Comparison of ENCODE assay signal across 21 cellular contexts in the genomic region with DNA sequence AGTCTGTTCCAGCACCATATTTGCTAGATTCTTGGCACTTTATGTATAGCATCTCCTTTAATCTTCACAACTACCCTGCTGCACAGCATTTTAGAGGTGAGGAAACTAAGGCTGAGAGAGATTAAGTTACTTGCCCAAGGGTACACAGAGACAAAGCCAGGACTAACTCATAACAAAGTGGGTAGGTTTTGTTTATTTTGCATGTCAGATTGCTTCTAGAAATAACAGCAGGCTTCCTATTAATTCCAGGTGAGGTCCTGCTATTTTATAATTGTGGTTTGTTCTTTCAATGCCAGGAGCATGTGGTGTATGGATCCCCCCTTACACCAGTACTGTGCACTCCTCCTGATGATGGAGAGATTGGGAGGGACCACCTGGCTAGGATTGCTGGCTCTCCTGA. TPM values are rescaled to one million over a fixed set of nuclear protein-coding genes. Genes with fewer than 3 reads are reported as not detected.
DNase-seq lines count a peak whose midpoint lies in the region; ATAC-seq, FAIRE-seq and TF ChIP-seq lines count a peak whose summit lies in the region.
"Had no signal": no experiment of that assay in that cellular context is flagged by ENCODE, and none has a peak within 500 bp of the region (broad histone marks: within the 10 kb centered on the region; RNA-seq: fewer than 3 reads in every experiment).

No MANE protein-coding gene starts in this region.

- peaks cover 14% of the 10 kb centered on the region for H3K4me1 Mint-ChIP-seq in mesothelial cell of epicardium

- H3K9me3 ChIP-seq in Karpas-422 (ENCODE audit: low read length), result no peaks in the 10 kb centered on the region
- H3K9me3 ChIP-seq in GM12878 (replicated peaks; ENCODE audit: control insufficient read depth, insufficient read depth, low read length), result no peaks in the 10 kb centered on the region
- H3K9me3 ChIP-seq: MG63, SK-N-SH had no signal

- H3K36me3 ChIP-seq in Karpas-422 (ENCODE audit: insufficient read depth, low read length) (0 out of 2 replicates have a peak, but pooled peaks cover 9% of the 10 kb centered on the region), GM12878 (ENCODE audit: control insufficient read depth in 2 of 2, insufficient read depth in 2 of 2, low read length in 1 of 2) (peaks cover 0 to 4% of the 10 kb centered on the region in 2 experiments; a peak in 1 of 4 replicates)
- H3K36me3 ChIP-seq: MG63 had no signal

- FAIRE-seq in GM12878 (lab: Jason Lieb, UNC), result peak; percentile 7
- FAIRE-seq in frontal cortex (lab: Jason Lieb, UNC), result no peak
- FAIRE-seq: GM12892, HTR-8/SVneo had no signal

- no TSS peak for BruUV-seq in GM12878 (replicated peaks; lab: Mats Ljungman, UMichigan)

- H4K20me1 ChIP-seq in Karpas-422 (ENCODE audit: insufficient read depth, low read depth, low read length) (no peaks in the 10 kb centered on the region), GM12878 (ENCODE audit: control insufficient read depth, insufficient read depth) (no peaks in the 10 kb centered on the region)

- RAD21 ChIA-PET in GM12878 (lab: Charles Lee; ENCODE audit: unreplicated experiment), result interaction anchor here (1.4 to 6.4 kb wide), 2 partner anchors 28 to 66 kb away, joined by 4 to 103 read pairs; a partner anchor contains a TSS

- CTCF ChIA-PET in GM12878 (lab: Yijun Ruan, JAX), result interaction anchor here (1.3 to 1.8 kb wide), 2 partner anchors 69 to 81 kb away, joined by 4 to 5 read pairs; no protein-coding TSS in a partner anchor

- peaks cover 31% of the 10 kb centered on the region for H3K9me3 Mint-ChIP-seq in mesothelial cell of epicardium
- H3K9me3 Mint-ChIP-seq: CD4-positive, CD25-positive, alpha-beta regulatory T cell had no signal

- TF ChIP-seq POLR2A in GM12878 (IDR thresholded peaks at IDR 0.05; ENCODE audit: low read depth, low read length), result no peak

- TF ChIP-seq EP300 in GM12878 (IDR thresholded peaks at IDR 0.05; ENCODE audit: borderline replicate concordance in 1 of 2, control insufficient read depth in 1 of 2, low read depth in 2 of 2, low read length in 2 of 2), result no peak

- H3K27me3 Mint-ChIP-seq in mesothelial cell of epicardium (ENCODE audit: low read depth), result no peaks in the 10 kb centered on the region
- H3K27me3 Mint-ChIP-seq: CD4-positive, CD25-positive, alpha-beta regulatory T cell had no signal

- TF ChIP-seq RAD21 in GM12878 (IDR thresholded peaks at IDR 0.05; ENCODE audit: insufficient read depth, low read depth, low read length), result no peak

- H3K9ac ChIP-seq in Karpas-422 (ENCODE audit: low read length), result peak overlapping the region; percentile 63
- no peak overlapping the region for H3K9ac ChIP-seq in GM12878 (ENCODE audit: control insufficient read depth, insufficient read depth, low read length)
- H3K9ac ChIP-seq: SK-N-SH had no signal

- TF ChIP-seq CTCF in C4-2B (conservative IDR thresholded peaks at IDR 0.05), result no peak
- no peak for TF ChIP-seq CTCF in GM12878 (IDR thresholded peaks at IDR 0.05 in 2 of 3, conservative IDR thresholded peaks at IDR 0.05 in 1 of 3; ENCODE audit: control insufficient read depth in 2 of 3, extremely low read depth in 1 of 3, insufficient read depth in 1 of 3, low read depth in 3 of 3, low read length in 3 of 3)
- TF ChIP-seq CTCF in mesothelial cell of epicardium (IDR thresholded peaks at IDR 0.05; ENCODE audit: unreplicated experiment), result no peak

- H3K4me2 ChIP-seq in Karpas-422 (ENCODE audit: low read depth, low read length, poor library complexity, severe bottlenecking), result peak overlapping the region; percentile 79
- H3K4me2 ChIP-seq in GM12878 (ENCODE audit: control insufficient read depth, insufficient read depth), result no peak overlapping the region

- peaks cover 5% of the 10 kb centered on the region for H3K36me3 Mint-ChIP-seq in mesothelial cell of epicardium

- POLR2A ChIA-PET in GM12878 (lab: Charles Lee), result interaction anchor here (4.7 to 4.9 kb wide), 2 partner anchors 20 to 29 kb away, joined by 45 to 49 read pairs; a partner anchor contains a TSS

- H3K27ac ChIP-seq in C4-2B (peak overlapping the region; percentile 64), Karpas-422 (ENCODE audit: low read length) (peak overlapping the region; percentile 92), GM12878 (ENCODE audit: control insufficient read depth, insufficient read depth) (peak overlapping the region; percentile 5; the same call in 1 of the 2 replicates)

- in situ Hi-C loops in GM12878 (cut with MboI), result loop anchor here (25.0 kb wide), 1 partner anchor 706 kb away; no protein-coding TSS in a partner anchor

- intact Hi-C loops in GM12878 (cut with micrococcal nuclease; ENCODE audit: unreplicated experiment), result loop anchor here (2.0 to 10.0 kb wide), 2 partner anchors 29 to 723 kb away; no protein-coding TSS in a partner anchor

- H3K27me3 ChIP-seq in Karpas-422 (ENCODE audit: low read length) (no peaks in the 10 kb centered on the region), GM12878 (replicated peaks in 1 of 2; ENCODE audit: control insufficient read depth in 2 of 2, insufficient read depth in 2 of 2, low read length in 1 of 2) (no peaks in the 10 kb centered on the region)
- H3K27me3 ChIP-seq: MG63 had no signal

- DNase-seq in Karpas-422 (no peak), GM12878 (ENCODE audit: low read depth, low spot score) (no peak), mesothelial cell of epicardium (ENCODE audit: low spot score in 2 of 2, unreplicated experiment in 2 of 2) (no peak), NOMO-1 treated with dmso at 0.1 percent for 144 hours (lab: John Stamatoyannopoulos, UW; ENCODE audit: unreplicated experiment) (no peak), frontal cortex (ENCODE audit: low spot score in 2 of 2) (no peak)
- no peak for DNase-seq in stimulated activated CD4-positive, alpha-beta T cell treated with anti-CD3 and anti-CD28 coated beads, Interleukin-1b, Interleukin-23, amount 100 ng/mL, for 48 hours
- DNase-seq: AML-193; Calu3; CD4-positive, CD25-positive, alpha-beta regulatory T cell; MG63; NCI-H1105 treated with DMSO at 0.1 percent for 48 hours; NCI-H2029; NCI-H510A treated with DMSO at 0.1 percent for 48 hours; Right ventricle myocardium superior; SK-N-SH had no signal

- peak overlapping the region; percentile 46; the same call in 1 of the 2 replicates for H3K4me3 ChIP-seq in Karpas-422 (ENCODE audit: low read length)
- H3K4me3 ChIP-seq in GM12878, result no peak overlapping the region
- H3K4me3 ChIP-seq: MG63 had no signal

- H3K79me2 ChIP-seq in Karpas-422 (ENCODE audit: low read length) (no peaks in the 10 kb centered on the region), GM12878 (ENCODE audit: control insufficient read depth, insufficient read depth, low read length) (peaks cover 5% of the 10 kb centered on the region; the same call in 1 of the 2 replicates)

- peaks cover 66% of the 10 kb centered on the region for H3K4me1 ChIP-seq in Karpas-422 (ENCODE audit: low read length)
- peaks cover 40% of the 10 kb centered on the region for H3K4me1 ChIP-seq in GM12878 (ENCODE audit: control insufficient read depth, insufficient read depth, low read length)

- H2AFZ ChIP-seq in Karpas-422 (ENCODE audit: low read length), result no peak overlapping the region; the same call in 1 of the 2 replicates
- H2AFZ ChIP-seq in GM12878 (ENCODE audit: control insufficient read depth, low read depth, low read length), result no peak overlapping the region

- H3K27ac Mint-ChIP-seq in mesothelial cell of epicardium, result peak overlapping the region; percentile 16
- H3K27ac Mint-ChIP-seq: CD4-positive, CD25-positive, alpha-beta regulatory T cell had no signal

- H3K4me3 Mint-ChIP-seq in mesothelial cell of epicardium, result no peak overlapping the region
- H3K4me3 Mint-ChIP-seq: CD4-positive, CD25-positive, alpha-beta regulatory T cell had no signal

- no peak for ATAC-seq in GM12878
- no peak for ATAC-seq in GM19324 (IDR thresholded peaks at IDR 0.05; ENCODE audit: low FRiP score, unreplicated experiment)
- ATAC-seq: HCT116, Panc1 had no signal

- SMC1A ChIA-PET in GM12878 (lab: Charles Lee; ENCODE audit: uncharacterized antibody, unreplicated experiment), result interaction anchor here (4.2 to 6.5 kb wide), 3 partner anchors 19 to 27 kb away, joined by 79 to 136 read pairs (median 115); a partner anchor contains a TSS

- H3K9me2 ChIP-seq in Karpas-422 (replicated peaks; ENCODE audit: insufficient read depth, low read length), result no peaks in the 10 kb centered on the region
- H3K9me2 ChIP-seq: SK-N-SH had no signal

RNA-seq across cellular contexts. Expression of a gene that starts 15.0 kb away (rescaled TPM):
- total RNA-seq in Karpas-422 (2014; rRNA removed; shearing (Covaris generic); ENCODE audit: low replicate concordance), result 3.4 and 4.3 TPM in 2 replicates
- 7.1 and 8.4 TPM in 2 replicates for total RNA-seq in GM12878 (2013; cell fraction: nucleolus; rRNA removed)
- total RNA-seq in GM12878 (2014; rRNA removed) (2.9 and 4.7 TPM in 2 replicates), GM12878 (2014; rRNA removed; fragmentation: Illumina TruSeq; extraction: Trizol) (3.7 and 3.8 TPM in 2 replicates), GM12878 (2021) (3.0 and 3.8 TPM in 2 replicates), mesothelial cell of epicardium (3.3 to 3.8 TPM (median 3.4 TPM) in 3 replicates), frontal cortex (15.5 TPM)
- 1.1 TPM for polyA plus RNA-seq in GM12878 (2011; ENCODE audit: low read depth)
- polyA plus RNA-seq in GM12878 (2011; rRNA removed) (4.9 and 6.5 TPM in 2 replicates), GM12878 (2014; fragmentation: Illumina TruSeq; extraction: Trizol) (3.4 and 4.4 TPM in 2 replicates), GM12878 (2014; fragmentation: Nextera tagmentation; extraction: Ambion mirVana) (1 to 10 TPM; 1.5 to 4.0 TPM), GM12878 (2014; rRNA removed) (1.9 and 2.0 TPM in 2 replicates), GM12878 (2016; fragmentation: Nextera tagmentation; extraction: Ambion mirVana) (1 to 10 TPM; 1.1 to 2.7 TPM)
- polyA plus RNA-seq in GM12878 (2011; cell fraction: cytosol; rRNA removed), result 1.8 and 1.9 TPM in 2 replicates
- 4.4 TPM in 2 replicates for polyA plus RNA-seq in GM12878 (2011; cell fraction: nucleus; rRNA removed)
- 1.2 and 2.0 TPM in 2 replicates for polyA plus RNA-seq in GM12878 (2012)
- polyA minus RNA-seq in GM12878 (2011; rRNA and poly(A)+ RNA removed), result 5.3 and 5.7 TPM in 2 replicates
- polyA minus RNA-seq in GM12878 (2011; cell fraction: cytosol; rRNA and poly(A)+ RNA removed), result 2.8 and 5.3 TPM in 2 replicates
- polyA minus RNA-seq in GM12878 (2011; cell fraction: nucleus; rRNA and poly(A)+ RNA removed), result 5.6 and 8.3 TPM in 2 replicates

RNA-seq across cellular contexts. Expression of a gene that starts 21.0 kb away (rescaled TPM):
- 56.6 and 59.3 TPM in 2 replicates for total RNA-seq in Karpas-422 (2014; rRNA removed; shearing (Covaris generic); ENCODE audit: low replicate concordance)
- 34.3 and 39.0 TPM in 2 replicates for total RNA-seq in GM12878 (2013; cell fraction: nucleolus; rRNA removed)
- total RNA-seq in GM12878 (2014; rRNA removed) (42.1 and 54.1 TPM in 2 replicates), GM12878 (2014; rRNA removed; fragmentation: Illumina TruSeq; extraction: Trizol) (50.5 and 53.1 TPM in 2 replicates), GM12878 (2021) (43.2 and 44.2 TPM in 2 replicates), mesothelial cell of epicardium (18.6 to 21.0 TPM (median 20.6 TPM) in 3 replicates), frontal cortex (19.2 TPM)
- polyA plus RNA-seq in GM12878 (2011; ENCODE audit: low read depth), result 21.1 TPM
- polyA plus RNA-seq in GM12878 (2011; rRNA removed) (142 and 180 TPM in 2 replicates), GM12878 (2014; fragmentation: Illumina TruSeq; extraction: Trizol) (47.0 and 68.3 TPM in 2 replicates), GM12878 (2014; fragmentation: Nextera tagmentation; extraction: Ambion mirVana) (10 to 100 TPM; 49.2 to 49.3 TPM), GM12878 (2014; rRNA removed) (52.4 and 64.6 TPM in 2 replicates), GM12878 (2016; fragmentation: Nextera tagmentation; extraction: Ambion mirVana) (10 to 100 TPM; 64.8 to 76.4 TPM)
- polyA plus RNA-seq in GM12878 (2011; cell fraction: cytosol; rRNA removed), result 58.5 and 62.9 TPM in 2 replicates
- polyA plus RNA-seq in GM12878 (2011; cell fraction: nucleus; rRNA removed), result 50.2 and 59.5 TPM in 2 replicates
- 31.9 and 49.2 TPM in 2 replicates for polyA plus RNA-seq in GM12878 (2012)
- 52.1 and 73.6 TPM in 2 replicates for polyA minus RNA-seq in GM12878 (2011; rRNA and poly(A)+ RNA removed)
- polyA minus RNA-seq in GM12878 (2011; cell fraction: cytosol; rRNA and poly(A)+ RNA removed), result 26.5 and 27.1 TPM in 2 replicates
- polyA minus RNA-seq in GM12878 (2011; cell fraction: nucleus; rRNA and poly(A)+ RNA removed), result 14.7 and 17.5 TPM in 2 replicates

Comparison
In these comparisons a context has a peak if more than half of its experiments do, and no peak if none do; other contexts are left out.
1. H3K27ac ChIP-seq: peak in every context shown above with its lines; median percentile 92 in Karpas-422; 64 in C4-2B; 5 in GM12878.